ENCODE assay signal across 10 cellular contexts in the genomic region with DNA sequence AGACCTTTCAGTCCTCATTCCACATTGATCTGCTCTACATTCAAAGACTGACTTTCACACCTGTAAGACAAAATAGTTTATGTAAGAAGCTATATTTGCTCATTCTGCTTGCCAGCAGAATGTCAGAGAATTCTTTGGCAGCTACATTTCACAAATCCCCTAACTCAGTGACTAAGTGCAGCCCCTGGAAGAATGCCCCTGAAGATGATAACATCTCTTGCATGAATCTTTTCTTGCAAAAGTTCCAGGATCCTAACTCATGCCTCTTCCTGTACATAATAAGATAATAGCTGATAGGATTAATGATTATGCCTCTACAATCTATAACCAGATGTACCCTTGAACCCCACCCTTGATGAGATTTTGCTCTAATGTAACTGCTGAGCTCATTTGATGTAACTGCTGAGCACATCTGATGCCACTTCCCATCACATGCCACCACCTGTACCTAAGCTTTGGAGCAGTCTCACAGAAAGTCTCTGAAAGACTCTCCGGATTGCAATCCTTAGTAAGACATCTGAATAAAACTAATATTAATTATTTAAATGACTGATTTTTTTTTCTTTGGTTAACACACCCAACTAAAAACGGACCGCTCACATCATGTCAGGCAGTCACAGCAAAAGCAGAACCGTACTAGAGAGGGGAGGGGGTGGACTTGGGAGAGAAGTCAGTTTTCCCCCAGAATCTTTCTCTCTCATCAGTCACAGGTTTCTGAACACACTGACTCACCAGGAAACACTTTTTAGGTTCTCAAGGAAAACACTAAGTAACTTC. TPM values are rescaled to one million over a fixed set of nuclear protein-coding genes. Genes with fewer than 3 reads are reported as not detected.
A peak's percentile ranks its signal among the peaks of the same experiment; 100 is the strongest.
DNase-seq lines count a peak whose midpoint lies in the region; ATAC-seq and TF ChIP-seq lines count a peak whose summit lies in the region.
"Had no signal": no experiment of that assay in that cellular context is flagged by ENCODE, and none has a peak within 500 bp of the region (broad histone marks: within the 10 kb centered on the region; RNA-seq: fewer than 3 reads in every experiment).

No MANE protein-coding gene starts in this region.

- TF ChIP-seq POLR2A in uterus (IDR thresholded peaks at IDR 0.05) = no peak

- H3K4me3 ChIP-seq in lower lobe of right lung = peak overlapping the region; percentile 39
- peak overlapping the region in 1 of 2 donors; percentile 0 for H3K4me3 ChIP-seq in uterus
- H3K4me3 ChIP-seq: lung had no signal

- DNase-seq in stimulated activated CD4-positive, alpha-beta T cell treated with anti-CD3 and anti-CD28 coated beads, Interleukin-4, amount 100 ng/mL, for 24 hours = peak; percentile 19
- DNase-seq in stimulated activated CD4-positive, alpha-beta T cell treated with anti-CD3 and anti-CD28 coated beads, Interleukin-4, amount 100 ng/mL, for 1 hour = no peak
- DNase-seq in activated naive CD8-positive, alpha-beta T cell treated with anti-CD3 and anti-CD28 coated beads for 36 hours = no peak
- DNase-seq in lower lobe of right lung (no peak), uterus (no peak), substantia nigra (lab: John Stamatoyannopoulos, UW) (no peak), T1000 (lab: John Stamatoyannopoulos, UW) (no peak), AML-193 (lab: John Stamatoyannopoulos, UW) (no peak)

- TF ChIP-seq CTCF in lower lobe of right lung (IDR thresholded peaks at IDR 0.05) (no peak), uterus (IDR thresholded peaks at IDR 0.05) (no peak)

- peaks cover 22% of the 10 kb centered on the region for H3K27me3 ChIP-seq in lower lobe of right lung (ENCODE audit: low read depth)
- H3K27me3 ChIP-seq in uterus = peaks cover 0 to 3% of the 10 kb centered on the region in 2 donors

- ATAC-seq in lower lobe of right lung = peak; percentile 19 to 36

- H3K27ac Mint-ChIP-seq in activated naive CD8-positive, alpha-beta T cell treated with anti-CD3 and anti-CD28 coated beads for 36 hours = peak overlapping the region; percentile 76

- no peaks in the 10 kb centered on the region for H3K9me3 ChIP-seq in lower lobe of right lung
- H3K9me3 ChIP-seq in uterus = no peaks in the 10 kb centered on the region

- H3K4me1 Mint-ChIP-seq in activated naive CD8-positive, alpha-beta T cell treated with anti-CD3 and anti-CD28 coated beads for 36 hours = peaks cover 18% of the 10 kb centered on the region

- H3K4me1 ChIP-seq in lower lobe of right lung (peaks cover 14% of the 10 kb centered on the region), uterus (no peaks in the 10 kb centered on the region)

- H3K36me3 ChIP-seq in lower lobe of right lung (no peaks in the 10 kb centered on the region), uterus (no peaks in the 10 kb centered on the region)

- H3K27ac ChIP-seq in lower lobe of right lung = no peak overlapping the region
- no peak overlapping the region for H3K27ac ChIP-seq in uterus
- no peak overlapping the region for H3K27ac ChIP-seq in substantia nigra (ENCODE audit: low read depth, low read length, poor library complexity, severe bottlenecking)

- H3K27me3 Mint-ChIP-seq in activated naive CD8-positive, alpha-beta T cell treated with anti-CD3 and anti-CD28 coated beads for 36 hours = peaks cover 31% of the 10 kb centered on the region

- no peaks in the 10 kb centered on the region for H3K9me3 Mint-ChIP-seq in activated naive CD8-positive, alpha-beta T cell treated with anti-CD3 and anti-CD28 coated beads for 36 hours

- H3K36me3 Mint-ChIP-seq in activated naive CD8-positive, alpha-beta T cell treated with anti-CD3 and anti-CD28 coated beads for 36 hours = peaks cover 3% of the 10 kb centered on the region

- intact Hi-C loops in lower lobe of right lung (cut with DNase I) = no loop called here
- intact Hi-C loops in uterus (cut with DNase I; ENCODE audit: low total_unique reads) = no loop called here

- peak overlapping the region; percentile 62 for H3K4me3 Mint-ChIP-seq in activated naive CD8-positive, alpha-beta T cell treated with anti-CD3 and anti-CD28 coated beads for 36 hours

RNA-seq across cellular contexts. Expression of gene DNAH8, which starts 0.7 kb away (rescaled TPM):
- under 1 TPM in 1 of 2 experiments, not detected in 1; 0.08 TPM for total RNA-seq in activated naive CD8-positive, alpha-beta T cell treated with anti-CD3 and anti-CD28 coated beads for 36 hours
- total RNA-seq in lower lobe of right lung (0.03 TPM), uterus (under 1 TPM in 2 of 4 donors, not detected in 2; 0.03 to 0.69 TPM)
- total RNA-seq: LHCN-M2 had no signal

RNA-seq across cellular contexts. Expression of gene GLO1, which starts 11.5 kb away (rescaled TPM):
- 100 to 1,000 TPM; 163 to 168 TPM for total RNA-seq in activated naive CD8-positive, alpha-beta T cell treated with anti-CD3 and anti-CD28 coated beads for 36 hours
- total RNA-seq in lower lobe of right lung (83.9 TPM), uterus (100 to 1,000 TPM in 2 of 4 donors, 10 to 100 TPM in 2; 65.3 to 166 (median 99.1) TPM)
